1 cellular context compared by ENCODE assay signal in genomic region chr1:1399870-1400575, GRCh38.
A peak's percentile ranks its signal among the peaks of the same experiment; 100 is the strongest.
TF ChIP-seq lines count a peak whose summit lies in the region.

No MANE protein-coding gene starts in this region.

TF ChIP-seq in HepG2, 621 proteins besides CTCF, POLR2A, EP300 and RAD21 (continued from another document):
- TF ChIP-seq ARNT (IDR thresholded peaks at IDR 0.05): no peak
- peak; percentile 66; the same call in 1 of the 2 replicates for TF ChIP-seq ZNF616 (CRISPR knock-in tag; IDR thresholded peaks at IDR 0.05; ENCODE audit: low read depth)
- TF ChIP-seq CEBPB (IDR thresholded peaks at IDR 0.05; ENCODE audit: borderline replicate concordance, low read depth, low read length): no peak
- 0 out of 4 replicates have a peak, but pooled peaks of 1 of the 2 experiments have one; percentile 47 for TF ChIP-seq KLF16 (CRISPR knock-in tag; IDR thresholded peaks at IDR 0.05)
- no peak for TF ChIP-seq PRDM10 (CRISPR knock-in tag; IDR thresholded peaks at IDR 0.05; ENCODE audit: low read depth)
- 0 out of 2 replicates have a peak, but pooled peaks have one; percentile 6 for TF ChIP-seq SAFB2 (CRISPR knock-in tag; IDR thresholded peaks at IDR 0.05; ENCODE audit: borderline replicate concordance, low read depth)
- TF ChIP-seq YY1 (IDR thresholded peaks at IDR 0.05; ENCODE audit: insufficient read depth, insufficient replicate concordance, low read depth, low read length): no peak
- peak; percentile 32; the same call in 1 of the 2 replicates for TF ChIP-seq ZFX (CRISPR knock-in tag; IDR thresholded peaks at IDR 0.05; ENCODE audit: low read depth)
- TF ChIP-seq ZC3H4 (CRISPR knock-in tag; IDR thresholded peaks at IDR 0.05; ENCODE audit: borderline replicate concordance): peak; percentile 35; the same call in 1 of the 2 replicates
- TF ChIP-seq ZNF510 (CRISPR knock-in tag; IDR thresholded peaks at IDR 0.05; ENCODE audit: low read depth): 0 out of 2 replicates have a peak, but pooled peaks have one; percentile 40
- TF ChIP-seq EED (CRISPR knock-in tag; IDR thresholded peaks at IDR 0.05): 0 out of 2 replicates have a peak, but pooled peaks have one; percentile 49
- TF ChIP-seq SRY (CRISPR knock-in tag; IDR thresholded peaks at IDR 0.05): peak; percentile 56; the same call in 1 of the 2 replicates
- TF ChIP-seq BATF2 (CRISPR knock-in tag; IDR thresholded peaks at IDR 0.05): 0 out of 2 replicates have a peak, but pooled peaks have one; percentile 6
- no peak for TF ChIP-seq ZNF646 (CRISPR knock-in tag; IDR thresholded peaks at IDR 0.05)
- peak; percentile 73; the same call in 1 of the 2 replicates for TF ChIP-seq ATF7-NPFF (CRISPR knock-in tag; IDR thresholded peaks at IDR 0.05; ENCODE audit: low read depth)
TF ChIP-seq in HepG2: peak in this region for 48.
